ENCODE assay signal across 1 cellular context in the genomic region with DNA sequence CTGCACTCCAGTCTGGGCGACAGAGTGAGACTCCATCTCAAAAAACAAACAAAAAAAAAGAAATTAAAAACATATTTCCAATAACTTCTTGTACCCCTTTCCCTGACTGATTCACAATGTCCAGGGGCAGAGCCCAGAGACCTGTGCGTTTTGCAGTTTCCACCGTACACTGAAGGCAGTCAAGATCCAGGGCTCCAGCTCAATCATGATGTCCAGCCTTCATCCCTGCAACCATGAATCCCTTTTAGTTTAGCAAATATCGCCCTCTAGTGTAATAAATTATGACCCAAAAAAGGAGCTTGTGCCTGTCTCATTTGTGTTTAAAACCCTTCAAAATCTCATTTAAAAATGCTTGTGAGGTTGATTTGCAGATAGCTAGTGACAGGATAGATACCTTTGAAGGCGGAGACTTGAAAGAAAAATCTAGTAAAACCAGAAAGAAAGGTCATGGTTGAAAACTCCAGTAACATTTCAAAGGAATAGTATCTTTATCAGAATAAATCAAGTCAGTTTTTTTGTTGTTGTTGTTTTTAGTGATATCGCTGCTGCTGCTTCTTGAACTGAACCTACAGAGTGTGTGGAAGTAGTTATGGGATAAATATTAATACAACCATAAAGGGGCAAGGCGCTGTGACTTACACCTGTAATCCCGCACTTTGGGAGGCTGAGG.
A peak's percentile ranks its signal among the peaks of the same experiment; 100 is the strongest.
TF ChIP-seq lines count a peak whose summit lies in the region.

No MANE protein-coding gene starts in this region.

TF ChIP-seq in K562, 482 proteins besides CTCF, POLR2A, EP300 and RAD21 (continued from another document):
- TF ChIP-seq, protein P1, sequence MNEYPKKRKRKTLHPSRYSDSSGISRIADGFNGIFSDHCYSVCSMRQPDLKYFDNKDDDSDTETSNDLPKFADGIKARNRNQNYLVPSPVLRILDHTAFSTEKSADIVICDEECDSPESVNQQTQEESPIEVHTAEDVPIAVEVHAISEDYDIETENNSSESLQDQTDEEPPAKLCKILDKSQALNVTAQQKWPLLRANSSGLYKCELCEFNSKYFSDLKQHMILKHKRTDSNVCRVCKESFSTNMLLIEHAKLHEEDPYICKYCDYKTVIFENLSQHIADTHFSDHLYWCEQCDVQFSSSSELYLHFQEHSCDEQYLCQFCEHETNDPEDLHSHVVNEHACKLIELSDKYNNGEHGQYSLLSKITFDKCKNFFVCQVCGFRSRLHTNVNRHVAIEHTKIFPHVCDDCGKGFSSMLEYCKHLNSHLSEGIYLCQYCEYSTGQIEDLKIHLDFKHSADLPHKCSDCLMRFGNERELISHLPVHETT (CRISPR knock-in tag; conservative IDR thresholded peaks at IDR 0.05 in 1 of 2, IDR thresholded peaks at IDR 0.05 in 1 of 2), result no peak
- no peak for TF ChIP-seq DPF2 (IDR thresholded peaks at IDR 0.05)
- TF ChIP-seq, protein P2, sequence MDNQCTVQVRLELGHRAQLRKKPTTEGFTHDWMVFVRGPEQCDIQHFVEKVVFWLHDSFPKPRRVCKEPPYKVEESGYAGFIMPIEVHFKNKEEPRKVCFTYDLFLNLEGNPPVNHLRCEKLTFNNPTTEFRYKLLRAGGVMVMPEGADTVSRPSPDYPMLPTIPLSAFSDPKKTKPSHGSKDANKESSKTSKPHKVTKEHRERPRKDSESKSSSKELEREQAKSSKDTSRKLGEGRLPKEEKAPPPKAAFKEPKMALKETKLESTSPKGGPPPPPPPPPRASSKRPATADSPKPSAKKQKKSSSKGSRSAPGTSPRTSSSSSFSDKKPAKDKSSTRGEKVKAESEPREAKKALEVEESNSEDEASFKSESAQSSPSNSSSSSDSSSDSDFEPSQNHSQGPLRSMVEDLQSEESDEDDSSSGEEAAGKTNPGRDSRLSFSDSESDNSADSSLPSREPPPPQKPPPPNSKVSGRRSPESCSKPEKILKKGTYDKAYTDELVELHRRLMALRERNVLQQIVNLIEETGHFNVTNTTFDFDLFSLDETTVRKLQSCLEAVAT (IDR thresholded peaks at IDR 0.05), result no peak
- no peak for TF ChIP-seq TCF7 (IDR thresholded peaks at IDR 0.05; ENCODE audit: borderline replicate concordance)
- TF ChIP-seq, protein P3, sequence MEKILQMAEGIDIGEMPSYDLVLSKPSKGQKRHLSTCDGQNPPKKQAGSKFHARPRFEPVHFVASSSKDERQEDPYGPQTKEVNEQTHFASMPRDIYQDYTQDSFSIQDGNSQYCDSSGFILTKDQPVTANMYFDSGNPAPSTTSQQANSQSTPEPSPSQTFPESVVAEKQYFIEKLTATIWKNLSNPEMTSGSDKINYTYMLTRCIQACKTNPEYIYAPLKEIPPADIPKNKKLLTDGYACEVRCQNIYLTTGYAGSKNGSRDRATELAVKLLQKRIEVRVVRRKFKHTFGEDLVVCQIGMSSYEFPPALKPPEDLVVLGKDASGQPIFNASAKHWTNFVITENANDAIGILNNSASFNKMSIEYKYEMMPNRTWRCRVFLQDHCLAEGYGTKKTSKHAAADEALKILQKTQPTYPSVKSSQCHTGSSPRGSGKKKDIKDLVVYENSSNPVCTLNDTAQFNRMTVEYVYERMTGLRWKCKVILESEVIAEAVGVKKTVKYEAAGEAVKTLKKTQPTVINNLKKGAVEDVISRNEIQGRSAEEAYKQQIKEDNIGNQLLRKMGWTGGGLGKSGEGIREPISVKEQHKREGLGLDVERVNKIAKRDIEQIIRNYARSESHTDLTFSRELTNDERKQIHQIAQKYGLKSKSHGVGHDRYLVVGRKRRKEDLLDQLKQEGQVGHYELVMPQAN (IDR thresholded peaks at IDR 0.05; ENCODE audit: borderline replicate concordance), result no peak
- TF ChIP-seq, protein P4, sequence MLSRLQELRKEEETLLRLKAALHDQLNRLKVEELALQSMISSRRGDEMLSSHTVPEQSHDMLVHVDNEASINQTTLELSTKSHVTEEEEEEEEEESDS (CRISPR knock-in tag; IDR thresholded peaks at IDR 0.05), result no peak
- no peak for TF ChIP-seq CREM (IDR thresholded peaks at IDR 0.05; ENCODE audit: low read depth)
- no peak for TF ChIP-seq SIX5 (IDR thresholded peaks at IDR 0.05; ENCODE audit: borderline replicate concordance in 1 of 2, insufficient read depth in 1 of 2, low read depth in 1 of 2, low read length in 2 of 2)
- TF ChIP-seq, protein P5, sequence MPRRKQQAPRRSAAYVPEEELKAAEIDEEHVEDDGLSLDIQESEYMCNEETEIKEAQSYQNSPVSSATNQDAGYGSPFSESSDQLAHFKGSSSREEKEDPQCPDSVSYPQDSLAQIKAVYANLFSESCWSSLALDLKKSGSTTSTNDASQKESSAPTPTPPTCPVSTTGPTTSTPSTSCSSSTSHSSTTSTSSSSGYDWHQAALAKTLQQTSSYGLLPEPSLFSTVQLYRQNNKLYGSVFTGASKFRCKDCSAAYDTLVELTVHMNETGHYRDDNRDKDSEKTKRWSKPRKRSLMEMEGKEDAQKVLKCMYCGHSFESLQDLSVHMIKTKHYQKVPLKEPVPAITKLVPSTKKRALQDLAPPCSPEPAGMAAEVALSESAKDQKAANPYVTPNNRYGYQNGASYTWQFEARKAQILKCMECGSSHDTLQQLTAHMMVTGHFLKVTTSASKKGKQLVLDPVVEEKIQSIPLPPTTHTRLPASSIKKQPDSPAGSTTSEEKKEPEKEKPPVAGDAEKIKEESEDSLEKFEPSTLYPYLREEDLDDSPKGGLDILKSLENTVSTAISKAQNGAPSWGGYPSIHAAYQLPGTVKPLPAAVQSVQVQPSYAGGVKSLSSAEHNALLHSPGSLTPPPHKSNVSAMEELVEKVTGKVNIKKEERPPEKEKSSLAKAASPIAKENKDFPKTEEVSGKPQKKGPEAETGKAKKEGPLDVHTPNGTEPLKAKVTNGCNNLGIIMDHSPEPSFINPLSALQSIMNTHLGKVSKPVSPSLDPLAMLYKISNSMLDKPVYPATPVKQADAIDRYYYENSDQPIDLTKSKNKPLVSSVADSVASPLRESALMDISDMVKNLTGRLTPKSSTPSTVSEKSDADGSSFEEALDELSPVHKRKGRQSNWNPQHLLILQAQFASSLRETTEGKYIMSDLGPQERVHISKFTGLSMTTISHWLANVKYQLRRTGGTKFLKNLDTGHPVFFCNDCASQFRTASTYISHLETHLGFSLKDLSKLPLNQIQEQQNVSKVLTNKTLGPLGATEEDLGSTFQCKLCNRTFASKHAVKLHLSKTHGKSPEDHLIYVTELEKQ (CRISPR knock-in tag; IDR thresholded peaks at IDR 0.05), result no peak
- no peak for TF ChIP-seq NCOA2 (IDR thresholded peaks at IDR 0.05; ENCODE audit: partially characterized antibody in 2 of 2)
- TF ChIP-seq HSF4 (CRISPR knock-in tag; IDR thresholded peaks at IDR 0.05; ENCODE audit: borderline replicate concordance), result no peak
- no peak for TF ChIP-seq DNMT1 (IDR thresholded peaks at IDR 0.05)
- no peak for TF ChIP-seq KLF6 (CRISPR knock-in tag; IDR thresholded peaks at IDR 0.05; ENCODE audit: borderline replicate concordance)
- TF ChIP-seq BRF1 (IDR thresholded peaks at IDR 0.05; ENCODE audit: borderline replicate concordance, extremely low read depth, insufficient read length), result no peak
- no peak for TF ChIP-seq CEBPG (CRISPR knock-in tag; IDR thresholded peaks at IDR 0.05)
- TF ChIP-seq CEBPG (tag; conservative IDR thresholded peaks at IDR 0.05 in 1 of 2, IDR thresholded peaks at IDR 0.05 in 1 of 2), result no peak
- no peak for TF ChIP-seq SNIP1 (IDR thresholded peaks at IDR 0.05; ENCODE audit: low read depth)
- TF ChIP-seq, protein P6, sequence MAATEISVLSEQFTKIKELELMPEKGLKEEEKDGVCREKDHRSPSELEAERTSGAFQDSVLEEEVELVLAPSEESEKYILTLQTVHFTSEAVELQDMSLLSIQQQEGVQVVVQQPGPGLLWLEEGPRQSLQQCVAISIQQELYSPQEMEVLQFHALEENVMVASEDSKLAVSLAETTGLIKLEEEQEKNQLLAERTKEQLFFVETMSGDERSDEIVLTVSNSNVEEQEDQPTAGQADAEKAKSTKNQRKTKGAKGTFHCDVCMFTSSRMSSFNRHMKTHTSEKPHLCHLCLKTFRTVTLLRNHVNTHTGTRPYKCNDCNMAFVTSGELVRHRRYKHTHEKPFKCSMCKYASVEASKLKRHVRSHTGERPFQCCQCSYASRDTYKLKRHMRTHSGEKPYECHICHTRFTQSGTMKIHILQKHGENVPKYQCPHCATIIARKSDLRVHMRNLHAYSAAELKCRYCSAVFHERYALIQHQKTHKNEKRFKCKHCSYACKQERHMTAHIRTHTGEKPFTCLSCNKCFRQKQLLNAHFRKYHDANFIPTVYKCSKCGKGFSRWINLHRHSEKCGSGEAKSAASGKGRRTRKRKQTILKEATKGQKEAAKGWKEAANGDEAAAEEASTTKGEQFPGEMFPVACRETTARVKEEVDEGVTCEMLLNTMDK (IDR thresholded peaks at IDR 0.05; ENCODE audit: borderline replicate concordance, insufficient read depth, low read depth, low read length, poor library complexity, severe bottlenecking), result no peak
- peak in 1 of 2 experiments; percentile 8; a peak in 1 of 4 replicates for TF ChIP-seq RCOR1 (IDR thresholded peaks at IDR 0.05; ENCODE audit: borderline replicate concordance in 1 of 2, low read depth in 2 of 2, low read length in 2 of 2)
- TF ChIP-seq, protein P7, sequence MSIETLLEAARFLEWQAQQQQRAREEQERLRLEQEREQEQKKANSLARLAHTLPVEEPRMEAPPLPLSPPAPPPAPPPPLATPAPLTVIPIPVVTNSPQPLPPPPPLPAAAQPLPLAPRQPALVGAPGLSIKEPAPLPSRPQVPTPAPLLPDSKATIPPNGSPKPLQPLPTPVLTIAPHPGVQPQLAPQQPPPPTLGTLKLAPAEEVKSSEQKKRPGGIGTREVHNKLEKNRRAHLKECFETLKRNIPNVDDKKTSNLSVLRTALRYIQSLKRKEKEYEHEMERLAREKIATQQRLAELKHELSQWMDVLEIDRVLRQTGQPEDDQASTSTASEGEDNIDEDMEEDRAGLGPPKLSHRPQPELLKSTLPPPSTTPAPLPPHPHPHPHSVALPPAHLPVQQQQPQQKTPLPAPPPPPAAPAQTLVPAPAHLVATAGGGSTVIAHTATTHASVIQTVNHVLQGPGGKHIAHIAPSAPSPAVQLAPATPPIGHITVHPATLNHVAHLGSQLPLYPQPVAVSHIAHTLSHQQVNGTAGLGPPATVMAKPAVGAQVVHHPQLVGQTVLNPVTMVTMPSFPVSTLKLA (conservative IDR thresholded peaks at IDR 0.05), result 0 out of 4 replicates have a peak, but pooled peaks of 1 of the 2 experiments have one; percentile 12
- TF ChIP-seq RBM15 (IDR thresholded peaks at IDR 0.05; ENCODE audit: insufficient read depth, low read length), result no peak
- no peak for TF ChIP-seq ETV1 (tag; conservative IDR thresholded peaks at IDR 0.05; ENCODE audit: low read depth)
- no peak for TF ChIP-seq MYC (IDR thresholded peaks at IDR 0.05; ENCODE audit: low read depth, low read length)
- no peak for TF ChIP-seq MYC (CRISPR knock-in tag; IDR thresholded peaks at IDR 0.05; ENCODE audit: borderline replicate concordance, low read depth)
- no peak for TF ChIP-seq SRSF1 (IDR thresholded peaks at IDR 0.05; ENCODE audit: low read depth, low read length)
- TF ChIP-seq SMC3 (conservative IDR thresholded peaks at IDR 0.05; ENCODE audit: insufficient read depth, low read depth, low read length), result peak; percentile 79
- no peak for TF ChIP-seq SRF (CRISPR knock-in tag; IDR thresholded peaks at IDR 0.05)
- TF ChIP-seq TAF9B (IDR thresholded peaks at IDR 0.05; ENCODE audit: partially characterized antibody), result no peak
- TF ChIP-seq ZNF668 (CRISPR knock-in tag; IDR thresholded peaks at IDR 0.05), result no peak
- TF ChIP-seq, protein P8, sequence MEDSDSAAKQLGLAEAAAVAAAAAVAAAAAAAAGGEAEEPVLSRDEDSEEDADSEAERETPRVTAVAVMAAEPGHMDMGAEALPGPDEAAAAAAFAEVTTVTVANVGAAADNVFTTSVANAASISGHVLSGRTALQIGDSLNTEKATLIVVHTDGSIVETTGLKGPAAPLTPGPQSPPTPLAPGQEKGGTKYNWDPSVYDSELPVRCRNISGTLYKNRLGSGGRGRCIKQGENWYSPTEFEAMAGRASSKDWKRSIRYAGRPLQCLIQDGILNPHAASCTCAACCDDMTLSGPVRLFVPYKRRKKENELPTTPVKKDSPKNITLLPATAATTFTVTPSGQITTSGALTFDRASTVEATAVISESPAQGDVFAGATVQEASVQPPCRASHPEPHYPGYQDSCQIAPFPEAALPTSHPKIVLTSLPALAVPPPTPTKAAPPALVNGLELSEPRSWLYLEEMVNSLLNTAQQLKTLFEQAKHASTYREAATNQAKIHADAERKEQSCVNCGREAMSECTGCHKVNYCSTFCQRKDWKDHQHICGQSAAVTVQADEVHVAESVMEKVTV (CRISPR knock-in tag; IDR thresholded peaks at IDR 0.05), result peak; percentile 75
- TF ChIP-seq RBFOX2 (IDR thresholded peaks at IDR 0.05; ENCODE audit: low read depth, low read length), result no peak
- TF ChIP-seq TRIM28 (IDR thresholded peaks at IDR 0.05), result no peak
- no peak for TF ChIP-seq HOXB6 (CRISPR knock-in tag; IDR thresholded peaks at IDR 0.05; ENCODE audit: borderline replicate concordance)
- TF ChIP-seq ZNF436 (CRISPR knock-in tag; IDR thresholded peaks at IDR 0.05), result no peak
- no peak for TF ChIP-seq CREB1 (IDR thresholded peaks at IDR 0.05)
- TF ChIP-seq CREB1 (CRISPR knock-in tag; IDR thresholded peaks at IDR 0.05), result no peak
- TF ChIP-seq ZNF551 (CRISPR knock-in tag; IDR thresholded peaks at IDR 0.05), result no peak
- TF ChIP-seq LCOR (CRISPR knock-in tag; IDR thresholded peaks at IDR 0.05), result 0 out of 2 replicates have a peak, but pooled peaks have one; percentile 53
- TF ChIP-seq, protein P9, sequence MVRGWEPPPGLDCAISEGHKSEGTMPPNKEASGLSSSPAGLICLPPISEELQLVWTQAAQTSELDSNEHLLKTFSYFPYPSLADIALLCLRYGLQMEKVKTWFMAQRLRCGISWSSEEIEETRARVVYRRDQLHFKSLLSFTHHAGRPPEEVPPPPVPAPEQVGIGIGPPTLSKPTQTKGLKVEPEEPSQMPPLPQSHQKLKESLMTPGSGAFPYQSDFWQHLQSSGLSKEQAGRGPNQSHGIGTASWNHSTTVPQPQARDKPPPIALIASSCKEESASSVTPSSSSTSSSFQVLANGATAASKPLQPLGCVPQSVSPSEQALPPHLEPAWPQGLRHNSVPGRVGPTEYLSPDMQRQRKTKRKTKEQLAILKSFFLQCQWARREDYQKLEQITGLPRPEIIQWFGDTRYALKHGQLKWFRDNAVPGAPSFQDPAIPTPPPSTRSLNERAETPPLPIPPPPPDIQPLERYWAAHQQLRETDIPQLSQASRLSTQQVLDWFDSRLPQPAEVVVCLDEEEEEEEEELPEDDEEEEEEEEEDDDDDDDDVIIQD (CRISPR knock-in tag; IDR thresholded peaks at IDR 0.05), result no peak
- TF ChIP-seq JUND (IDR thresholded peaks at IDR 0.05; ENCODE audit: borderline replicate concordance, low read depth, low read length), result peak; percentile 20; the same call in 1 of the 2 replicates
- no peak for TF ChIP-seq JUND (tag; IDR thresholded peaks at IDR 0.05; ENCODE audit: borderline replicate concordance, low read depth, low read length)
